20 cellular contexts compared by ENCODE assay signal in genomic region chr6:87378947-87379346, GRCh38. TPM values are rescaled to one million over a fixed set of nuclear protein-coding genes. Genes with fewer than 3 reads are reported as not detected.
A peak's percentile ranks its signal among the peaks of the same experiment; 100 is the strongest.
DNase-seq lines count a peak whose midpoint lies in the region; ATAC-seq, FAIRE-seq and TF ChIP-seq lines count a peak whose summit lies in the region.
"Had no signal": no experiment of that assay in that cellular context is flagged by ENCODE, and none has a peak within 500 bp of the region (broad histone marks: within the 10 kb centered on the region; RNA-seq: fewer than 3 reads in every experiment).

No MANE protein-coding gene starts in this region.

- CTCF ChIA-PET in GM12878 (lab: Yijun Ruan, JAX): interaction anchor here (0.5 kb wide), 1 partner anchor 276 kb away, joined by 3 read pairs; no protein-coding TSS in a partner anchor

- H3K4me1 ChIP-seq in BLaER1 treated with 17β-estradiol and CSF1 and Interleukin-3, amounts not matched to agents 10 nM and 100 nM: peaks cover 5 to 30% (median 18%) of the 10 kb centered on the region in 10 experiments; a peak in 18 of 20 replicates
- H3K4me1 ChIP-seq in GM12878 (ENCODE audit: control insufficient read depth, insufficient read depth, low read length) (no peaks in the 10 kb centered on the region), smooth muscle cell (ENCODE audit: low read depth) (no peaks in the 10 kb centered on the region)
- H3K4me1 ChIP-seq: gastroesophageal sphincter, right lobe of liver had no signal

- ATAC-seq in HG02798 (IDR thresholded peaks at IDR 0.05; ENCODE audit: poor library complexity, unreplicated experiment): peak; percentile 68
- ATAC-seq in GM12878: no peak; the same call in 2 of the 3 replicates
- no peak for ATAC-seq in HG03469 (IDR thresholded peaks at IDR 0.05; ENCODE audit: unreplicated experiment)
- ATAC-seq: activated T-cell treated with anti-CD3 and anti-CD28 coated beads, Interleukin-2, amount 50 U/mL, for 72 hours; gastroesophageal sphincter; left ventricle myocardium superior; right lobe of liver had no signal

- H4K20me1 ChIP-seq in BLaER1 treated with 17β-estradiol and CSF1 and Interleukin-3, amounts not matched to agents 10 nM and 100 nM: no peaks in the 10 kb centered on the region
- H4K20me1 ChIP-seq in GM12878 (ENCODE audit: control insufficient read depth, insufficient read depth) (no peaks in the 10 kb centered on the region), smooth muscle cell (ENCODE audit: low read depth) (no peaks in the 10 kb centered on the region)

- TF ChIP-seq CTCF in GM12878 (IDR thresholded peaks at IDR 0.05 in 2 of 3, conservative IDR thresholded peaks at IDR 0.05 in 1 of 3; ENCODE audit: control insufficient read depth in 2 of 3, extremely low read depth in 1 of 3, insufficient read depth in 1 of 3, low read depth in 3 of 3, low read length in 3 of 3) (no peak), smooth muscle cell (IDR thresholded peaks at IDR 0.05; ENCODE audit: borderline replicate concordance, insufficient read depth, poor library complexity, severe bottlenecking) (no peak)

- no peak overlapping the region for H3K9ac ChIP-seq in BLaER1 treated with 17β-estradiol and CSF1 and Interleukin-3, amounts not matched to agents 10 nM and 100 nM
- no peak overlapping the region for H3K9ac ChIP-seq in GM12878 (ENCODE audit: control insufficient read depth, insufficient read depth, low read length)
- no peak overlapping the region for H3K9ac ChIP-seq in smooth muscle cell (ENCODE audit: low read depth)

- no peak for DNase-seq in GM19239 (ENCODE audit: insufficient read length, low spot score)
- DNase-seq in GM12878 (ENCODE audit: low read depth, low spot score): no peak
- DNase-seq in NCI-H774 (lab: John Stamatoyannopoulos, UW): no peak
- DNase-seq in SHP77 treated with DMSO at 0.1 percent for 48 hours (lab: John Stamatoyannopoulos, UW): no peak
- no peak for DNase-seq in smooth muscle cell (lab: John Stamatoyannopoulos, UW; ENCODE audit: unreplicated experiment)
- DNase-seq: activated CD4-positive, alpha-beta T cell treated with anti-CD3 and anti-CD28 coated beads, Interleukin-2, amount 50 U/mL, for 48 hours; activated naive CD8-positive, alpha-beta T cell treated with anti-CD3 and anti-CD28 coated beads for 36 hours; activated T-cell treated with anti-CD3 and anti-CD28 coated beads, Interleukin-2, amount 50 U/mL, for 72 hours; dermis blood vessel endothelial cell; left ventricle myocardium superior; NCI-H1092; NCI-H2107; NCI-H526 treated with DMSO at 0.1 percent for 48 hours; right lobe of liver had no signal

- no peak overlapping the region for H3K4me3 ChIP-seq in BLaER1 treated with 17β-estradiol and CSF1 and Interleukin-3, amounts not matched to agents 10 nM and 100 nM
- H3K4me3 ChIP-seq in GM12878: no peak overlapping the region
- no peak overlapping the region for H3K4me3 ChIP-seq in smooth muscle cell
- H3K4me3 ChIP-seq: gastroesophageal sphincter, right lobe of liver had no signal

- TF ChIP-seq RAD21 in GM12878 (IDR thresholded peaks at IDR 0.05; ENCODE audit: insufficient read depth, low read depth, low read length): no peak

- no peaks in the 10 kb centered on the region for H3K36me3 ChIP-seq in BLaER1 treated with 17β-estradiol and CSF1 and Interleukin-3, amounts not matched to agents 10 nM and 100 nM
- H3K36me3 ChIP-seq in GM12878 (ENCODE audit: control insufficient read depth in 2 of 2, insufficient read depth in 2 of 2, low read length in 1 of 2): no peaks in the 10 kb centered on the region
- H3K36me3 ChIP-seq in smooth muscle cell (ENCODE audit: low read depth): no peaks in the 10 kb centered on the region
- H3K36me3 ChIP-seq: gastroesophageal sphincter, right lobe of liver had no signal

- POLR2A ChIA-PET in GM12878 (lab: Charles Lee): no interaction called here

- no peaks in the 10 kb centered on the region for H3K9me3 ChIP-seq in BLaER1 treated with 17β-estradiol and CSF1 and Interleukin-3, amounts not matched to agents 10 nM and 100 nM (replicated peaks in 1 of 11)
- H3K9me3 ChIP-seq in GM12878 (replicated peaks; ENCODE audit: control insufficient read depth, insufficient read depth, low read length): no peaks in the 10 kb centered on the region
- no peaks in the 10 kb centered on the region for H3K9me3 ChIP-seq in smooth muscle cell (replicated peaks; ENCODE audit: low read depth)
- H3K9me3 ChIP-seq: gastroesophageal sphincter, right lobe of liver had no signal

- WGBS in GM12878 (ENCODE audit: insufficient coverage, insufficient replicate concordance, low lambda C conversion rate, missing lambda C conversion rate): 33% methylated on average over 4 of the region's 4 CpGs
- WGBS in smooth muscle cell (ENCODE audit: low lambda C conversion rate): 95% methylated on average over 4 of the region's 4 CpGs

- intact Hi-C loops in GM12878 (cut with micrococcal nuclease; ENCODE audit: unreplicated experiment): no loop called here

- FAIRE-seq in GM19239 (lab: Jason Lieb, UNC) (peak; percentile 73), GM12878 (lab: Jason Lieb, UNC) (no peak)

- in situ Hi-C loops in GM12878 (cut with MboI): no loop called here

- TF ChIP-seq EP300 in GM12878 (IDR thresholded peaks at IDR 0.05; ENCODE audit: borderline replicate concordance in 1 of 2, control insufficient read depth in 1 of 2, low read depth in 2 of 2, low read length in 2 of 2): no peak

- H3F3A ChIP-seq in smooth muscle cell (ENCODE audit: low read depth): no peaks in the 10 kb centered on the region

- no peaks in the 10 kb centered on the region for H3K79me2 ChIP-seq in GM12878 (ENCODE audit: control insufficient read depth, insufficient read depth, low read length)
- no peaks in the 10 kb centered on the region for H3K79me2 ChIP-seq in smooth muscle cell (ENCODE audit: low read depth)

- H2AFZ ChIP-seq in GM12878 (ENCODE audit: control insufficient read depth, low read depth, low read length) (peak overlapping the region; percentile 67), smooth muscle cell (ENCODE audit: low read depth) (no peak overlapping the region)

- H3K4me2 ChIP-seq in BLaER1 treated with 17β-estradiol and CSF1 and Interleukin-3, amounts not matched to agents 10 nM and 100 nM: peak overlapping the region; percentile 32 to 55 (median 48); a peak in 21 of 22 replicates
- H3K4me2 ChIP-seq in GM12878 (ENCODE audit: control insufficient read depth, insufficient read depth): 0 out of 2 replicates have a peak overlapping the region, but pooled peaks have one; percentile 25
- H3K4me2 ChIP-seq in smooth muscle cell: no peak overlapping the region

- SMC1A ChIA-PET in GM12878 (lab: Charles Lee; ENCODE audit: uncharacterized antibody, unreplicated experiment): interaction anchor here (0.7 kb wide), 1 partner anchor 1169 kb away, joined by 3 read pairs; no protein-coding TSS in a partner anchor

- no peak for TF ChIP-seq POLR2A in GM12878 (IDR thresholded peaks at IDR 0.05; ENCODE audit: low read depth, low read length)

- peak overlapping the region in 7 of 11 experiments; percentile 8 to 62 (median 36); a peak in 10 of 22 replicates for H3K27ac ChIP-seq in BLaER1 treated with 17β-estradiol and CSF1 and Interleukin-3, amounts not matched to agents 10 nM and 100 nM
- H3K27ac ChIP-seq in GM12878 (ENCODE audit: control insufficient read depth, insufficient read depth) (no peak overlapping the region), smooth muscle cell (ENCODE audit: low read depth) (no peak overlapping the region)
- H3K27ac ChIP-seq: gastroesophageal sphincter, HL-60, right lobe of liver had no signal

- RAD21 ChIA-PET in GM12878 (lab: Charles Lee; ENCODE audit: unreplicated experiment): interaction anchor here (1.1 kb wide), 1 partner anchor 14 kb away, joined by 3 read pairs; no protein-coding TSS in a partner anchor

- no TSS peak for BruUV-seq in GM12878 (replicated peaks; lab: Mats Ljungman, UMichigan)

- no peaks in the 10 kb centered on the region for H3K27me3 ChIP-seq in BLaER1 treated with 17β-estradiol and CSF1 and Interleukin-3, amounts not matched to agents 10 nM and 100 nM
- H3K27me3 ChIP-seq in GM12878 (replicated peaks in 1 of 2; ENCODE audit: control insufficient read depth in 2 of 2, insufficient read depth in 2 of 2, low read length in 1 of 2): no peaks in the 10 kb centered on the region
- H3K27me3 ChIP-seq in smooth muscle cell (ENCODE audit: low read depth): no peaks in the 10 kb centered on the region
- H3K27me3 ChIP-seq: gastroesophageal sphincter, right lobe of liver had no signal

RNA-seq across cellular contexts. Expression of gene CFAP206, which starts 28.8 kb away (rescaled TPM):
- total RNA-seq in GM12878 (2013; cell fraction: nucleolus; rRNA removed): 0.40 TPM in 1 of 2 replicates, not detected in the other
- total RNA-seq in GM12878 (2014; rRNA removed): 0.05 and 0.11 TPM in 2 replicates
- not detected in 2 replicates for total RNA-seq in GM12878 (2014; rRNA removed; fragmentation: Illumina TruSeq; extraction: Trizol)
- not detected in 2 replicates for total RNA-seq in GM12878 (2021)
- polyA plus RNA-seq in GM12878 (2011; ENCODE audit: low read depth): not detected
- polyA plus RNA-seq in GM12878 (2011; rRNA removed): 0.04 TPM in 1 of 2 replicates, not detected in the other
- polyA plus RNA-seq in GM12878 (2011; cell fraction: cytosol; rRNA removed): not detected in 2 replicates
- not detected in 2 replicates for polyA plus RNA-seq in GM12878 (2011; cell fraction: nucleus; rRNA removed)
- polyA plus RNA-seq in GM12878 (2012): not detected in 2 replicates
- 0.06 TPM in 1 of 2 replicates, not detected in the other for polyA plus RNA-seq in GM12878 (2014; fragmentation: Illumina TruSeq; extraction: Trizol)
- not detected for polyA plus RNA-seq in GM12878 (2014; fragmentation: Nextera tagmentation; extraction: Ambion mirVana)
- polyA plus RNA-seq in GM12878 (2014; rRNA removed): not detected in 2 replicates
- under 1 TPM in 1 of 2 experiments, not detected in 1; 0.24 TPM for polyA plus RNA-seq in GM12878 (2016; fragmentation: Nextera tagmentation; extraction: Ambion mirVana)
- polyA minus RNA-seq in GM12878 (2011; rRNA and poly(A)+ RNA removed): 0.29 TPM in 1 of 2 replicates, not detected in the other
- not detected in 2 replicates for polyA minus RNA-seq in GM12878 (2011; cell fraction: cytosol; rRNA and poly(A)+ RNA removed)
- polyA minus RNA-seq in GM12878 (2011; cell fraction: nucleus; rRNA and poly(A)+ RNA removed): not detected in 2 replicates
- total RNA-seq in smooth muscle cell: 0.72 and 2.0 TPM in 2 replicates
- 0.21 and 0.53 TPM in 2 replicates for polyA plus RNA-seq in smooth muscle cell
- total RNA-seq: activated naive CD8-positive, alpha-beta T cell treated with anti-CD3 and anti-CD28 coated beads for 36 hours; activated T-cell treated with anti-CD3 and anti-CD28 coated beads, Interleukin-2, amount 50 U/mL, for 72 hours had no signal

RNA-seq across cellular contexts. Expression of gene C6orf163, which starts 34.3 kb away (rescaled TPM):
- total RNA-seq in GM12878 (2013; cell fraction: nucleolus; rRNA removed): 22.4 and 22.6 TPM in 2 replicates
- total RNA-seq in GM12878 (2014; rRNA removed) (2.8 TPM in 2 replicates), GM12878 (2014; rRNA removed; fragmentation: Illumina TruSeq; extraction: Trizol) (3.7 and 4.3 TPM in 2 replicates), GM12878 (2021) (1.3 and 1.4 TPM in 2 replicates), smooth muscle cell (0.99 and 3.1 TPM in 2 replicates)
- polyA plus RNA-seq in GM12878 (2011; ENCODE audit: low read depth): 0.50 TPM
- polyA plus RNA-seq in GM12878 (2011; rRNA removed) (0.56 and 0.94 TPM in 2 replicates), GM12878 (2014; fragmentation: Illumina TruSeq; extraction: Trizol) (1.2 and 1.5 TPM in 2 replicates), GM12878 (2014; fragmentation: Nextera tagmentation; extraction: Ambion mirVana) (under 1 TPM; 0.56 to 0.86 TPM), GM12878 (2014; rRNA removed) (1.5 and 2.2 TPM in 2 replicates), GM12878 (2016; fragmentation: Nextera tagmentation; extraction: Ambion mirVana) (1 to 10 TPM in 1 of 2 experiments, under 1 TPM in 1; 0.90 to 1.1 TPM), smooth muscle cell (0.56 and 0.59 TPM in 2 replicates)
- 0.10 and 0.27 TPM in 2 replicates for polyA plus RNA-seq in GM12878 (2011; cell fraction: cytosol; rRNA removed)
- 2.1 and 2.5 TPM in 2 replicates for polyA plus RNA-seq in GM12878 (2011; cell fraction: nucleus; rRNA removed)
- 1.2 and 1.9 TPM in 2 replicates for polyA plus RNA-seq in GM12878 (2012)
- polyA minus RNA-seq in GM12878 (2011; rRNA and poly(A)+ RNA removed): 1.8 and 2.4 TPM in 2 replicates
- not detected in 2 replicates for polyA minus RNA-seq in GM12878 (2011; cell fraction: cytosol; rRNA and poly(A)+ RNA removed)
- polyA minus RNA-seq in GM12878 (2011; cell fraction: nucleus; rRNA and poly(A)+ RNA removed): 3.1 and 5.8 TPM in 2 replicates
- total RNA-seq: epithelial cell of proximal tubule had no signal

RNA-seq across cellular contexts. Expression of gene GJB7, which starts 49.9 kb away (rescaled TPM):
- total RNA-seq in GM12878 (2013; cell fraction: nucleolus; rRNA removed): not detected in 2 replicates
- total RNA-seq in GM12878 (2014; rRNA removed): not detected in 2 replicates
- total RNA-seq in GM12878 (2014; rRNA removed; fragmentation: Illumina TruSeq; extraction: Trizol): not detected in 2 replicates
- total RNA-seq in GM12878 (2021): not detected in 2 replicates
- not detected for polyA plus RNA-seq in GM12878 (2011; ENCODE audit: low read depth)
- polyA plus RNA-seq in GM12878 (2011; rRNA removed): not detected in 2 replicates
- polyA plus RNA-seq in GM12878 (2011; cell fraction: cytosol; rRNA removed): not detected in 2 replicates
- not detected in 2 replicates for polyA plus RNA-seq in GM12878 (2011; cell fraction: nucleus; rRNA removed)
- polyA plus RNA-seq in GM12878 (2012): 0.11 TPM in 1 of 2 replicates, not detected in the other
- polyA plus RNA-seq in GM12878 (2014; fragmentation: Illumina TruSeq; extraction: Trizol): not detected in 2 replicates
- under 1 TPM in 1 of 2 experiments, not detected in 1; 0.09 TPM for polyA plus RNA-seq in GM12878 (2014; fragmentation: Nextera tagmentation; extraction: Ambion mirVana)
- not detected in 2 replicates for polyA plus RNA-seq in GM12878 (2014; rRNA removed)
- polyA plus RNA-seq in GM12878 (2016; fragmentation: Nextera tagmentation; extraction: Ambion mirVana): under 1 TPM in 1 of 2 experiments, not detected in 1; 0.13 TPM
- polyA minus RNA-seq in GM12878 (2011; rRNA and poly(A)+ RNA removed): not detected in 2 replicates
- polyA minus RNA-seq in GM12878 (2011; cell fraction: cytosol; rRNA and poly(A)+ RNA removed): not detected in 2 replicates
- not detected in 2 replicates for polyA minus RNA-seq in GM12878 (2011; cell fraction: nucleus; rRNA and poly(A)+ RNA removed)
- total RNA-seq in smooth muscle cell: 0.58 and 0.99 TPM in 2 replicates
- 0.27 and 2.6 TPM in 2 replicates for polyA plus RNA-seq in smooth muscle cell
- total RNA-seq: activated naive CD8-positive, alpha-beta T cell treated with anti-CD3 and anti-CD28 coated beads for 36 hours; activated T-cell treated with anti-CD3 and anti-CD28 coated beads, Interleukin-2, amount 50 U/mL, for 72 hours; dermis blood vessel endothelial cell; epithelial cell of proximal tubule; gastroesophageal sphincter; left ventricle myocardium superior; right lobe of liver had no signal

RNA-seq across cellular contexts. Expression of gene SMIM8, which starts 56.6 kb away (rescaled TPM):
- total RNA-seq in GM12878 (2013; cell fraction: nucleolus; rRNA removed): 29.8 and 30.5 TPM in 2 replicates
- total RNA-seq in GM12878 (2014; rRNA removed): 6.2 and 6.7 TPM in 2 replicates
- total RNA-seq in GM12878 (2014; rRNA removed; fragmentation: Illumina TruSeq; extraction: Trizol): 8.9 and 9.5 TPM in 2 replicates
- total RNA-seq in GM12878 (2021): 8.5 and 9.0 TPM in 2 replicates
- 7.2 TPM for polyA plus RNA-seq in GM12878 (2011; ENCODE audit: low read depth)
- polyA plus RNA-seq in GM12878 (2011; rRNA removed): 11.8 and 20.6 TPM in 2 replicates
- 1.9 and 2.5 TPM in 2 replicates for polyA plus RNA-seq in GM12878 (2011; cell fraction: cytosol; rRNA removed)
- 4.5 TPM in 2 replicates for polyA plus RNA-seq in GM12878 (2011; cell fraction: nucleus; rRNA removed)
- 4.6 and 6.2 TPM in 2 replicates for polyA plus RNA-seq in GM12878 (2012)
- 8.0 and 11.9 TPM in 2 replicates for polyA plus RNA-seq in GM12878 (2014; fragmentation: Illumina TruSeq; extraction: Trizol)
- polyA plus RNA-seq in GM12878 (2014; fragmentation: Nextera tagmentation; extraction: Ambion mirVana): 10 to 100 TPM; 33.9 to 45.8 TPM
- polyA plus RNA-seq in GM12878 (2014; rRNA removed): 6.4 and 7.1 TPM in 2 replicates
- 10 to 100 TPM; 16.0 to 20.3 TPM for polyA plus RNA-seq in GM12878 (2016; fragmentation: Nextera tagmentation; extraction: Ambion mirVana)
- 2.2 and 2.6 TPM in 2 replicates for polyA minus RNA-seq in GM12878 (2011; rRNA and poly(A)+ RNA removed)
- polyA minus RNA-seq in GM12878 (2011; cell fraction: cytosol; rRNA and poly(A)+ RNA removed): 0.94 and 1.6 TPM in 2 replicates
- polyA minus RNA-seq in GM12878 (2011; cell fraction: nucleus; rRNA and poly(A)+ RNA removed): 2.7 and 6.3 TPM in 2 replicates
- 8.0 and 11.1 TPM in 2 replicates for total RNA-seq in smooth muscle cell
- 9.3 and 11.4 TPM in 2 replicates for polyA plus RNA-seq in smooth muscle cell

Comparison
In these comparisons a context has a peak if more than half of its experiments do, and no peak if none do; other contexts are left out.
1. H3K27ac ChIP-seq: peak in BLaER1 treated with 17β-estradiol and CSF1 and Interleukin-3, amounts not matched to agents 10 nM and 100 nM (7 of 11); none in GM12878 (single experiment) and smooth muscle cell (single experiment).